In genomic region chr3:54847361-54847760, GRCh38 we compare ENCODE assay signal across 3 cellular contexts.
"Had no signal": no experiment of that assay in that cellular context is flagged by ENCODE, and none has a peak within 500 bp of the region (broad histone marks: within the 10 kb centered on the region; RNA-seq: fewer than 3 reads in every experiment).

No MANE protein-coding gene starts in this region.

- H3K4me3 ChIP-seq: GM12878 had no signal

- ATAC-seq: GM12878 had no signal

- DNase-seq: GDM1, GF-D8 had no signal
